2 cellular contexts compared by ENCODE assay signal in the genomic region with DNA sequence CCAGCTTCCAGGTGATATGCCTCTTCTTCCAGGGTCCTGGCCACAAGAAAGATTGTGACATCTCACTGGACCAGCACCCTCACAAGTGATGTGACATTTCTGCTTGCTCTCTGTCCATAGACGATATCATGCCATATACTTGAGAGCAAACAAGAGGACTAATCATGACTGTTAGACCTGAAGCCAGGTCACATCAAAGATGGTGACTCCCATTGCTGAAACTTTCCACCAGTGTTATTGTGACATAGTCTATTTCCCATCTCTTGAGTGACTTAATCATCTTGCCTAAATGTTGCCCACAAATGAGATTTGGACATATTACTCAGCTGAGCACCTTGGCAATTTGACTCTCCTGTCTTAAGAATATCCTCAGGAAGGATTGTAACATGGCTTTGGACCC. TPM values are rescaled to one million over a fixed set of nuclear protein-coding genes. Genes with fewer than 3 reads are reported as not detected.
"Had no signal": no experiment of that assay in that cellular context is flagged by ENCODE, and none has a peak within 500 bp of the region (broad histone marks: within the 10 kb centered on the region; RNA-seq: fewer than 3 reads in every experiment).

No MANE protein-coding gene starts in this region.

RNA-seq across cellular contexts. Expression of gene BPY2, which starts 22.3 kb away (rescaled TPM):
- total RNA-seq: G401, GM12878 had no signal
